In the genomic region with DNA sequence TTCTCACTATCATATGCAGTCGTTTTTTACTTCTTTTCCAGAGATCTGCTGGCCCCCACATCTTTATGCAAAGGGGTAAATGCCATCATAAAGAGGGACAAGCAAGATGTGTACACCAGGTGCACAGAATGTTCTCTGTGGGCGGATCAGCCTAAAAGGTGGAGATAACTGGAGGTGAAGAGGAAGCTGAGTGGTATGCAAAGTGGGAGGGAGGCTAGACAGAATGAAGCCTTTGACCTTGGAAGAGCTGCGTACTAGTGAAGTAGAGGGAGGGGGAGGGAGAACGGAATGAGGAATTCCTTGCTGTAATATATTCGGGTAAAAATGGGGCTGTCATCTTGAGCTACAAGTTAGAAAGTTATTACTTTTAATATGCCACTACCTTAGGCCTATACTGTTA, we compare ENCODE assay signal across 13 cellular contexts.
A peak's percentile ranks its signal among the peaks of the same experiment; 100 is the strongest.
DNase-seq lines count a peak whose midpoint lies in the region; ATAC-seq, FAIRE-seq and TF ChIP-seq lines count a peak whose summit lies in the region.
"Had no signal": no experiment of that assay in that cellular context is flagged by ENCODE, and none has a peak within 500 bp of the region (broad histone marks: within the 10 kb centered on the region; RNA-seq: fewer than 3 reads in every experiment).

No MANE protein-coding gene starts in this region.

- H2AFZ ChIP-seq in mammary epithelial cell (ENCODE audit: low read depth, low read length): no peak overlapping the region
- H2AFZ ChIP-seq in neuronal stem cell (ENCODE audit: low read length): peak overlapping the region; percentile 14

- H2AK5ac ChIP-seq in neuronal stem cell (ENCODE audit: low read depth, low read length): no peak overlapping the region

- dilution Hi-C loops in mammary epithelial cell (cut with HindIII; ENCODE audit: low sequenced_read_pairs): no loop called here

- FAIRE-seq in GM18507 (lab: Jason Lieb, UNC): peak; percentile 38

- H3K9ac ChIP-seq in mammary epithelial cell (ENCODE audit: insufficient read depth, low read length) (no peak overlapping the region), neuronal stem cell (ENCODE audit: low read depth, low read length, poor library complexity) (no peak overlapping the region)

- H3K23ac ChIP-seq in neuronal stem cell (ENCODE audit: low read depth, low read length, poor library complexity): no peak overlapping the region

- H3K27me3 ChIP-seq in mammary epithelial cell (ENCODE audit: insufficient read depth, low read length) (no peaks in the 10 kb centered on the region), neuronal stem cell (ENCODE audit: control insufficient read depth in 3 of 3, insufficient read depth in 3 of 3, low read depth in 1 of 3, low read length in 3 of 3) (no peaks in the 10 kb centered on the region), adrenal gland (no peaks in the 10 kb centered on the region), prostate gland (replicated peaks; ENCODE audit: insufficient read depth) (no peaks in the 10 kb centered on the region)
- H3K27me3 ChIP-seq: cardiac muscle cell, neutrophil, right lobe of liver, tibial nerve had no signal

- CTCF ChIA-PET in mammary epithelial cell (lab: Charles Lee; ENCODE audit: low non-redundant PET): interaction anchor here (0.6 kb wide), 1 partner anchor 1915 kb away, joined by 6 read pairs; no protein-coding TSS in a partner anchor

- no peaks in the 10 kb centered on the region for H4K20me1 ChIP-seq in mammary epithelial cell (ENCODE audit: insufficient read depth, low read length)

- no peak overlapping the region for H2BK12ac ChIP-seq in neuronal stem cell (ENCODE audit: low read length)

- intact Hi-C loops in mammary epithelial cell (cut with micrococcal nuclease) (loop anchor here (5.0 kb wide), 2 partner anchors 37 to 813 kb away; no protein-coding TSS in a partner anchor), adrenal gland (cut with DNase I) (no loop called here), prostate gland (cut with DNase I) (no loop called here)

- H3K9me3 ChIP-seq in mammary epithelial cell (replicated peaks; ENCODE audit: insufficient read depth, low read length): no peaks in the 10 kb centered on the region
- peaks cover 0 to 2% of the 10 kb centered on the region in 2 donors for H3K9me3 ChIP-seq in neuronal stem cell (replicated peaks in 1 of 2; ENCODE audit: control insufficient read depth in 2 of 2, insufficient read depth in 1 of 2, low read depth in 1 of 2, low read length in 2 of 2)
- no peaks in the 10 kb centered on the region for H3K9me3 ChIP-seq in adrenal gland (replicated peaks in 1 of 3)
- H3K9me3 ChIP-seq in prostate gland: no peaks in the 10 kb centered on the region
- H3K9me3 ChIP-seq: neutrophil, right lobe of liver, tibial nerve had no signal

- TF ChIP-seq CTCF in mammary epithelial cell (conservative IDR thresholded peaks at IDR 0.05 in 1 of 2, IDR thresholded peaks at IDR 0.05 in 1 of 2; ENCODE audit: extremely low read depth in 1 of 2, insufficient read depth in 1 of 2, low read depth in 1 of 2, low read length in 2 of 2) (no peak), adrenal gland (IDR thresholded peaks at IDR 0.05) (no peak), prostate gland (IDR thresholded peaks at IDR 0.05) (no peak)

- H4K8ac ChIP-seq in neuronal stem cell (ENCODE audit: low read depth, low read length): no peak overlapping the region

- WGBS in mammary epithelial cell (ENCODE audit: low coverage, missing lambda C conversion rate): 49% methylated on average over 5 of the region's 5 CpGs
- WGBS in neuronal stem cell (ENCODE audit: extremely low coverage in 2 of 2, insufficient read length in 2 of 2, insufficient replicate concordance in 1 of 2), 2 donors: no CpG with 5 or more reads among the region's 5 CpGs
- WGBS in adrenal gland, 4 donors: 34 to 42% (median 38%) methylated on average over 5 of the region's 5 CpGs
- 23% methylated on average over 5 of the region's 5 CpGs for WGBS in prostate gland

- no peak overlapping the region for H3K27ac ChIP-seq in mammary epithelial cell (ENCODE audit: insufficient read depth, low read depth, low read length)
- H3K27ac ChIP-seq in neuronal stem cell (replicated peaks; ENCODE audit: low read length): no peak overlapping the region
- H3K27ac ChIP-seq in adrenal gland: no peak overlapping the region
- no peak overlapping the region for H3K27ac ChIP-seq in prostate gland
- H3K27ac ChIP-seq: cardiac muscle cell, foreskin keratinocyte, neutrophil, right lobe of liver, tibial nerve had no signal

- no peak overlapping the region for H2BK15ac ChIP-seq in neuronal stem cell (ENCODE audit: low read length)

- no peak overlapping the region for H2BK120ac ChIP-seq in neuronal stem cell (ENCODE audit: low read depth, low read length)

- H3K4me3 ChIP-seq in mammary epithelial cell (replicated peaks in 1 of 3; ENCODE audit: insufficient read depth in 1 of 3, low read depth in 2 of 3, low read length in 3 of 3) (no peak overlapping the region), neuronal stem cell (ENCODE audit: low read length in 2 of 2) (no peak overlapping the region), adrenal gland (peak overlapping the region in 2 of 4 donors; percentile 12 to 41), prostate gland (no peak overlapping the region)
- H3K4me3 ChIP-seq: cardiac muscle cell had no signal

- no TSS peak for BruUV-seq in mammary epithelial cell (replicated peaks; lab: Mats Ljungman, UMichigan)

- H3K14ac ChIP-seq in neuronal stem cell (ENCODE audit: low read length): no peak overlapping the region

- TF ChIP-seq POLR2A in adrenal gland (IDR thresholded peaks at IDR 0.05): no peak
- TF ChIP-seq POLR2A in prostate gland (IDR thresholded peaks at IDR 0.05): no peak

- H3K4me2 ChIP-seq in mammary epithelial cell (ENCODE audit: insufficient read depth, low read depth, low read length): peak overlapping the region; percentile 74
- no peak overlapping the region for H3K4me2 ChIP-seq in neuronal stem cell (ENCODE audit: insufficient read depth, low read length, poor library complexity, severe bottlenecking)

- H2BK5ac ChIP-seq in neuronal stem cell (ENCODE audit: low read length): no peak overlapping the region

- no peaks in the 10 kb centered on the region for H3K79me1 ChIP-seq in neuronal stem cell (ENCODE audit: low read depth, low read length)

- H3K79me2 ChIP-seq in mammary epithelial cell (ENCODE audit: insufficient read depth, low read length): no peaks in the 10 kb centered on the region

- H3K4ac ChIP-seq in neuronal stem cell (ENCODE audit: low read length): no peak overlapping the region

- H3K4me1 ChIP-seq in mammary epithelial cell (ENCODE audit: insufficient read depth, low read length) (peaks cover 3% of the 10 kb centered on the region), neuronal stem cell (ENCODE audit: control insufficient read depth in 2 of 2, insufficient read depth in 1 of 2, low read depth in 1 of 2, low read length in 2 of 2) (peaks cover 8 to 28% of the 10 kb centered on the region in 2 donors), adrenal gland (replicated peaks in 1 of 2) (peaks cover 5 to 10% of the 10 kb centered on the region in 2 donors), prostate gland (replicated peaks) (peaks cover 9% of the 10 kb centered on the region)
- H3K4me1 ChIP-seq: foreskin keratinocyte had no signal

- no peak overlapping the region for H4K91ac ChIP-seq in neuronal stem cell (ENCODE audit: low read depth, low read length, poor library complexity)

- no peak for DNase-seq in GM18507 (ENCODE audit: extremely low spot score, insufficient read length, low read depth)
- peak; percentile 39 for DNase-seq in NCI-H1048 (lab: John Stamatoyannopoulos, UW)
- no peak for DNase-seq in mammary epithelial cell
- DNase-seq in neuronal stem cell (ENCODE audit: low spot score): no peak
- DNase-seq in NOMO-1 treated with dmso at 0.1 percent for 144 hours (lab: John Stamatoyannopoulos, UW; ENCODE audit: unreplicated experiment): no peak
- DNase-seq in adrenal gland: no peak
- DNase-seq in prostate gland (ENCODE audit: low spot score): no peak

- no peak overlapping the region for H3K18ac ChIP-seq in neuronal stem cell (ENCODE audit: low read length)

- H3K36me3 ChIP-seq in mammary epithelial cell (ENCODE audit: insufficient read depth, low read length) (no peaks in the 10 kb centered on the region), neuronal stem cell (replicated peaks in 1 of 2; ENCODE audit: control insufficient read depth in 2 of 2, insufficient read depth in 2 of 2, low read length in 2 of 2) (no peaks in the 10 kb centered on the region), adrenal gland (replicated peaks in 1 of 2) (no peaks in the 10 kb centered on the region), prostate gland (no peaks in the 10 kb centered on the region)
- H3K36me3 ChIP-seq: cardiac muscle cell, neutrophil, right lobe of liver, tibial nerve had no signal

- ATAC-seq in GM18858 (IDR thresholded peaks at IDR 0.05; ENCODE audit: unreplicated experiment): no peak

- in situ Hi-C loops in mammary epithelial cell (cut with MboI; ENCODE audit: low sequenced_read_pairs in 2 of 2): loop anchor here in 1 of 2 donors (25.0 kb wide), 1 partner anchor 678 kb away; no protein-coding TSS in a partner anchor
